35 cellular contexts compared by ENCODE assay signal in genomic region chr5:110265199-110265598, GRCh38.
"Had no signal": no experiment of that assay in that cellular context is flagged by ENCODE, and none has a peak within 500 bp of the region (broad histone marks: within the 10 kb centered on the region; RNA-seq: fewer than 3 reads in every experiment).

No MANE protein-coding gene starts in this region.

- H3K9me3 Mint-ChIP-seq: activated CD4-positive, alpha-beta memory T cell treated with anti-CD3 and anti-CD28 coated beads for 36 hours; activated CD4-positive, alpha-beta T cell treated with anti-CD3 and anti-CD28 coated beads, Interleukin-2, amount 10 ng/mL, durations not matched to agents 24 days and 14 days; activated naive CD4-positive, alpha-beta T cell treated with anti-CD3 and anti-CD28 coated beads for 36 hours; activated naive CD4-positive, alpha-beta T cell treated with anti-CD3 and anti-CD28 coated beads, Interleukin-2, amount 50 U/mL, for 24 hours; activated naive CD8-positive, alpha-beta T cell treated with anti-CD3 and anti-CD28 coated beads for 36 hours; activated naive CD8-positive, alpha-beta T cell treated with anti-CD3 and anti-CD28 coated beads, Interleukin-2, amount 50 U/mL, for 24 hours; activated T-helper 1 cell treated with anti-CD3 and anti-CD28 coated beads, Interleukin-12 subunit alpha, Interleukin-12 subunit beta, Interleukin-2, Interleukin-4 antibody, amounts not matched to agents 30 ng/mL and 10 ng/mL and 1 ng/mL, durations not matched to agents 14 hours and 24 hours and 36 hours; activated T-helper 2 cell treated with anti-CD3 and anti-CD28 coated beads, Interferon-gamma antibody, Interleukin-2, Interleukin-4, amounts not matched to agents 10 μg/mL and 5 μg/mL and 100 μg/mL, durations not matched to agents 14 hours and 24 hours and 36 hours; central memory CD8-positive, alpha-beta T cell; dendritic cell treated with granulocyte-macrophage colony-stimulating factor and Interleukin-4, amounts not matched to agents 40 ng/mL and 50 ng/mL, for 4 days; T-helper 2 cell treated with Interferon-gamma antibody and Interleukin-4, amounts not matched to agents 5 μg/mL and 100 μg/mL, for 36 hours had no signal

- H3K36me3 ChIP-seq: adrenal gland, brain microvascular endothelial cell, esophagus muscularis mucosa, gastrocnemius medialis, WERI-Rb-1 had no signal

- H3K4me1 ChIP-seq: esophagus muscularis mucosa, foreskin keratinocyte had no signal

- H3K27ac Mint-ChIP-seq: activated B cell treated with CpG ODN at 0.5 μM for 24 hours; activated CD4-positive, alpha-beta memory T cell treated with anti-CD3 and anti-CD28 coated beads for 36 hours; activated CD4-positive, alpha-beta T cell treated with anti-CD3 and anti-CD28 coated beads for 36 hours; activated CD4-positive, alpha-beta T cell treated with anti-CD3 and anti-CD28 coated beads, Interleukin-2, amount 10 ng/mL, durations not matched to agents 24 days and 14 days; activated CD8-positive, alpha-beta memory T cell treated with anti-CD3 and anti-CD28 coated beads, Interleukin-2, amount 10 ng/mL, durations not matched to agents 7 days and 5 days; activated CD8-positive, alpha-beta T cell treated with anti-CD3 and anti-CD28 coated beads, Interleukin-2, amount 10 ng/mL, durations not matched to agents 7 days and 5 days; activated naive CD4-positive, alpha-beta T cell treated with anti-CD3 and anti-CD28 coated beads for 36 hours; activated naive CD4-positive, alpha-beta T cell treated with anti-CD3 and anti-CD28 coated beads, Interleukin-2, amount 50 U/mL, for 24 hours; activated naive CD8-positive, alpha-beta T cell treated with anti-CD3 and anti-CD28 coated beads for 36 hours; activated naive CD8-positive, alpha-beta T cell treated with anti-CD3 and anti-CD28 coated beads, Interleukin-2, amount 50 U/mL, for 24 hours; activated T-helper 1 cell treated with anti-CD3 and anti-CD28 coated beads, Interleukin-12 subunit alpha, Interleukin-12 subunit beta, Interleukin-2, Interleukin-4 antibody, amounts not matched to agents 30 ng/mL and 10 ng/mL and 1 ng/mL, durations not matched to agents 14 hours and 24 hours and 36 hours; activated T-helper 2 cell treated with anti-CD3 and anti-CD28 coated beads, Interferon-gamma antibody, Interleukin-2, Interleukin-4, amounts not matched to agents 10 μg/mL and 5 μg/mL and 100 μg/mL, durations not matched to agents 14 hours and 24 hours and 36 hours; dendritic cell treated with granulocyte-macrophage colony-stimulating factor and Interleukin-4, amounts not matched to agents 40 ng/mL and 50 ng/mL, for 4 days; T-helper 17 cell; T-helper 2 cell treated with Interferon-gamma antibody and Interleukin-4, amounts not matched to agents 5 μg/mL and 100 μg/mL, for 36 hours had no signal

- H3K4me3 Mint-ChIP-seq: activated B cell treated with CpG ODN at 0.5 μM for 24 hours; activated CD4-positive, alpha-beta memory T cell treated with anti-CD3 and anti-CD28 coated beads for 36 hours; activated CD4-positive, alpha-beta T cell treated with anti-CD3 and anti-CD28 coated beads for 36 hours; activated CD4-positive, alpha-beta T cell treated with anti-CD3 and anti-CD28 coated beads, Interleukin-2, amount 10 ng/mL, durations not matched to agents 24 days and 14 days; activated CD8-positive, alpha-beta memory T cell treated with anti-CD3 and anti-CD28 coated beads, Interleukin-2, amount 10 ng/mL, durations not matched to agents 7 days and 5 days; activated CD8-positive, alpha-beta T cell treated with anti-CD3 and anti-CD28 coated beads, Interleukin-2, amount 10 ng/mL, durations not matched to agents 7 days and 5 days; activated naive CD4-positive, alpha-beta T cell treated with anti-CD3 and anti-CD28 coated beads for 36 hours; activated naive CD4-positive, alpha-beta T cell treated with anti-CD3 and anti-CD28 coated beads, Interleukin-2, amount 50 U/mL, for 24 hours; activated naive CD8-positive, alpha-beta T cell treated with anti-CD3 and anti-CD28 coated beads for 36 hours; activated naive CD8-positive, alpha-beta T cell treated with anti-CD3 and anti-CD28 coated beads, Interleukin-2, amount 50 U/mL, for 24 hours; activated T-helper 1 cell treated with anti-CD3 and anti-CD28 coated beads, Interleukin-12 subunit alpha, Interleukin-12 subunit beta, Interleukin-2, Interleukin-4 antibody, amounts not matched to agents 30 ng/mL and 10 ng/mL and 1 ng/mL, durations not matched to agents 14 hours and 24 hours and 36 hours; central memory CD8-positive, alpha-beta T cell; dendritic cell treated with granulocyte-macrophage colony-stimulating factor and Interleukin-4, amounts not matched to agents 40 ng/mL and 50 ng/mL, for 4 days; T-helper 17 cell; T-helper 2 cell treated with Interferon-gamma antibody and Interleukin-4, amounts not matched to agents 5 μg/mL and 100 μg/mL, for 36 hours had no signal

- H3K4me1 Mint-ChIP-seq: activated B cell treated with CpG ODN at 0.5 μM for 24 hours; activated CD8-positive, alpha-beta memory T cell treated with anti-CD3 and anti-CD28 coated beads, Interleukin-2, amount 10 ng/mL, durations not matched to agents 7 days and 5 days; central memory CD8-positive, alpha-beta T cell; T-helper 17 cell had no signal

- H3K4me3 ChIP-seq: adrenal gland, coronary artery, dorsolateral prefrontal cortex, esophagus muscularis mucosa, gastrocnemius medialis had no signal

- DNase-seq: activated B cell treated with CpG ODN at 0.5 μM for 24 hours; activated CD4-positive, alpha-beta memory T cell treated with anti-CD3 and anti-CD28 coated beads for 36 hours; activated CD4-positive, alpha-beta T cell treated with anti-CD3 and anti-CD28 coated beads for 36 hours; activated CD4-positive, alpha-beta T cell treated with anti-CD3 and anti-CD28 coated beads, Interleukin-2, amount 10 ng/mL, durations not matched to agents 24 days and 14 days; activated CD4-positive, CD25-positive, alpha-beta regulatory T cell treated with anti-CD3 and anti-CD28 coated beads, Interleukin-2, amount 50 U/mL, for 72 hours; activated CD8-positive, alpha-beta memory T cell treated with anti-CD3 and anti-CD28 coated beads, Interleukin-2, amount 10 ng/mL, durations not matched to agents 7 days and 5 days; activated CD8-positive, alpha-beta memory T cell treated with anti-CD3 and anti-CD28 coated beads, Interleukin-2, amount 50 U/mL, for 4 hours; activated CD8-positive, alpha-beta T cell treated with anti-CD3 and anti-CD28 coated beads, Interleukin-2, amount 10 ng/mL, durations not matched to agents 7 days and 5 days; activated effector memory CD4-positive, alpha-beta T cell treated with anti-CD3 and anti-CD28 coated beads, Interleukin-2, amount 50 U/mL, for 16 hours; activated naive CD4-positive, alpha-beta T cell treated with anti-CD3 and anti-CD28 coated beads for 36 hours; activated naive CD8-positive, alpha-beta T cell treated with anti-CD3 and anti-CD28 coated beads for 36 hours; activated naive CD8-positive, alpha-beta T cell treated with anti-CD3 and anti-CD28 coated beads, Interleukin-2, amount 50 U/mL, for 24 hours; activated T-cell treated with anti-CD3 and anti-CD28 coated beads, Interleukin-2, amount 50 U/mL, for 1 hour; activated T-cell treated with anti-CD3 and anti-CD28 coated beads, Interleukin-2, amount 50 U/mL, for 48 hours; adrenal gland; amygdala; brain microvascular endothelial cell; dorsolateral prefrontal cortex; effector memory CD4-positive, alpha-beta T cell; erythroblast; foreskin keratinocyte; gastrocnemius medialis; glutamatergic neuron; T-helper 1 cell; T-helper 17 cell; T1000; WERI-Rb-1 had no signal

- H3K9me3 ChIP-seq: adrenal gland, esophagus muscularis mucosa, gastrocnemius medialis had no signal

- H3K36me3 Mint-ChIP-seq: activated CD4-positive, alpha-beta memory T cell treated with anti-CD3 and anti-CD28 coated beads for 36 hours; activated CD8-positive, alpha-beta memory T cell treated with anti-CD3 and anti-CD28 coated beads, Interleukin-2, amount 10 ng/mL, durations not matched to agents 7 days and 5 days; activated naive CD4-positive, alpha-beta T cell treated with anti-CD3 and anti-CD28 coated beads, Interleukin-2, amount 50 U/mL, for 24 hours; activated naive CD8-positive, alpha-beta T cell treated with anti-CD3 and anti-CD28 coated beads for 36 hours had no signal

- H3K27me3 ChIP-seq: adrenal gland, brain microvascular endothelial cell, dorsolateral prefrontal cortex, esophagus muscularis mucosa, gastrocnemius medialis had no signal

- ATAC-seq: activated CD4-positive, alpha-beta T cell treated with anti-CD3 and anti-CD28 coated beads for 36 hours; activated CD8-positive, alpha-beta memory T cell treated with anti-CD3 and anti-CD28 coated beads, Interleukin-2, amount 10 ng/mL, durations not matched to agents 7 days and 5 days; activated CD8-positive, alpha-beta T cell treated with anti-CD3 and anti-CD28 coated beads, Interleukin-2, amount 10 ng/mL, durations not matched to agents 7 days and 5 days; activated naive CD8-positive, alpha-beta T cell treated with anti-CD3 and anti-CD28 coated beads, Interleukin-2, amount 50 U/mL, for 24 hours; foreskin keratinocyte; gastrocnemius medialis; T-helper 17 cell had no signal

- H3K27ac ChIP-seq: adrenal gland, brain microvascular endothelial cell, coronary artery, dorsolateral prefrontal cortex, esophagus muscularis mucosa, foreskin keratinocyte, gastrocnemius medialis, WERI-Rb-1 had no signal
